Comparison of ENCODE assay signal across 8 cellular contexts in the genomic region with DNA sequence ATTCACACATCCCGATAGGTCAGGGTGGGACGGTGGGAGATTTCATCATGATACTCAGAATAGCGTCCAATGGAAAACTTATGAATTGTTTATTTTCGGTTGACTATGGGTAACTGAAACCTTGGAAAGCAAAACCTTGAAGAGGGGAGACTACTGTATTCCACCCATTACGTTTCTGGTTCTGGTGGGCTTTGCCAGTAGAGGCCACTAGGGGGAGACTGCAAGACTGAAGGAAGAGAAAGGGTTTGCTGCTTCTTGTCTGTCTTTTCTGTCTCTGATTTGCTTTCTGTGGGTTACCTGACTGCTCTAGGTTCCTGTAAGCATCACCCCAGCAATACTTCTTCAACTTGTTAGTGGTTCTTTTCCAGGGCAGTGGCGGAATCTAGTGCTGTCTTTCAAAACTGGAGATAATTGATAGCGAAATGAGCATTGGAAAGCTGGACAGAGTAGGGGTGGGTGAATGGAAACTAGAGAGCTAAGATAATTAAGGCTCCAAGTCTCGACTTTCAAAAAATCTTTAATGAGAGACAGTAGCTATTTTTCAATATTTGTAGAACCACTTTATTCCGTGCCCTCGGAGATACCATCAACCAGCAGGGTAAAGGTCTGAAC. TPM values are rescaled to one million over a fixed set of nuclear protein-coding genes. Genes with fewer than 3 reads are reported as not detected.
A peak's percentile ranks its signal among the peaks of the same experiment; 100 is the strongest.
DNase-seq lines count a peak whose midpoint lies in the region; ATAC-seq, FAIRE-seq and TF ChIP-seq lines count a peak whose summit lies in the region.

No MANE protein-coding gene starts in this region.

- H3K4me3 ChIP-seq in A549 (no peak overlapping the region), GM12875 (ENCODE audit: low read depth, low read length) (no peak overlapping the region), foreskin fibroblast (ENCODE audit: low read depth in 1 of 2, low read length in 2 of 2) (no peak overlapping the region)

- no peak overlapping the region for H3K27ac ChIP-seq in A549

- no peaks in the 10 kb centered on the region for H3K4me1 ChIP-seq in A549

- peak in 1 of 2 experiments; percentile 24; a peak in 1 of 5 replicates for TF ChIP-seq RAD21 in A549 (conservative IDR thresholded peaks at IDR 0.05 in 1 of 2, IDR thresholded peaks at IDR 0.05 in 1 of 2)

- no peak overlapping the region for H3K4me2 ChIP-seq in A549

- 19% methylated on average over 10 of the region's 10 CpGs for WGBS in A549 (ENCODE audit: missing lambda C conversion rate)

- TF ChIP-seq CTCF in A549 (IDR thresholded peaks at IDR 0.05), result peak; percentile 44
- peak; percentile 90 for TF ChIP-seq CTCF in GM12875 (IDR thresholded peaks at IDR 0.05; ENCODE audit: borderline replicate concordance, insufficient read depth, low read depth, low read length)
- peak; percentile 64 for TF ChIP-seq CTCF in foreskin fibroblast (IDR thresholded peaks at IDR 0.05; ENCODE audit: low read depth, low read length)

- FAIRE-seq in A549 (lab: Jason Lieb, UNC), result peak; percentile 23

- ATAC-seq in A549, result peak; percentile 64 to 78; a peak in 4 of 6 replicates
- peak; percentile 76 for ATAC-seq in HG02852 (IDR thresholded peaks at IDR 0.05; ENCODE audit: unreplicated experiment)
- no peak for ATAC-seq in GM21381 (IDR thresholded peaks at IDR 0.05; ENCODE audit: unreplicated experiment)

- CTCF ChIA-PET in A549 (lab: Yijun Ruan, JAX), result interaction anchor here (0.6 to 1.4 kb wide), 5 partner anchors 8 to 1668 kb away, joined by 3 to 6 read pairs (median 3); no protein-coding TSS in a partner anchor

- DNase-seq in A549 (ENCODE audit: low read depth in 1 of 2, low spot score in 1 of 2) (peak; percentile 23 to 28), RPMI8226 (peak; percentile 21), foreskin fibroblast (no peak), DMS79 treated with DMSO at 0.1 percent for 48 hours (lab: John Stamatoyannopoulos, UW) (no peak)
- DNase-seq in activated effector memory CD4-positive, alpha-beta T cell treated with anti-CD3 and anti-CD28 coated beads, Interleukin-2, amount 50 U/mL, for 16 hours, result no peak

- POLR2A ChIA-PET in A549 (lab: Yijun Ruan, JAX), result no interaction called here

- TF ChIP-seq POLR2A in A549 (IDR thresholded peaks at IDR 0.05; ENCODE audit: low read length), result no peak

- H3K9me3 ChIP-seq in A549, result no peaks in the 10 kb centered on the region

- TF ChIP-seq EP300 in A549 (IDR thresholded peaks at IDR 0.05), result no peak

TF ChIP-seq in A549, 52 proteins besides CTCF, POLR2A, EP300 and RAD21:
- TF ChIP-seq RNF2 (IDR thresholded peaks at IDR 0.05; ENCODE audit: borderline replicate concordance, low read depth) (no peak), HES2 (IDR thresholded peaks at IDR 0.05) (no peak)

RNA-seq across cellular contexts. Expression of gene GRIN3A, which starts 27.0 kb away (rescaled TPM):
- polyA plus RNA-seq in A549 (2011; rRNA removed) (not detected in 2 replicates), A549 (2017; fragmentation: RNase III; extraction: RNeasy Plus Mini Kit Qiagen cat#74134 plus additional on column Dnase treatment) (not detected in 3 replicates)
- polyA plus RNA-seq in A549 (2012; cell fraction: cytosol; rRNA removed), result not detected in 2 replicates
- not detected in 2 replicates for polyA plus RNA-seq in A549 (2012; cell fraction: nucleus; rRNA removed)
- not detected in 2 replicates for polyA minus RNA-seq in A549 (2011; rRNA and poly(A)+ RNA removed)

Comparison
In these comparisons a context has a peak if more than half of its experiments do, and no peak if none do; other contexts are left out.
1. DNase-seq: peak in A549 (2 of 2) and RPMI8226 (single experiment); none in foreskin fibroblast (0 of 2), DMS79 treated with DMSO at 0.1 percent for 48 hours (single experiment) and activated effector memory CD4-positive, alpha-beta T cell treated with anti-CD3 and anti-CD28 coated beads, Interleukin-2, amount 50 U/mL, for 16 hours (single experiment).
2. Peak in every context shown above with its lines, with median percentiles within 50 percentile points of each other: CTCF ChIP-seq.